Comparison of ENCODE assay signal across 12 cellular contexts in the genomic region with DNA sequence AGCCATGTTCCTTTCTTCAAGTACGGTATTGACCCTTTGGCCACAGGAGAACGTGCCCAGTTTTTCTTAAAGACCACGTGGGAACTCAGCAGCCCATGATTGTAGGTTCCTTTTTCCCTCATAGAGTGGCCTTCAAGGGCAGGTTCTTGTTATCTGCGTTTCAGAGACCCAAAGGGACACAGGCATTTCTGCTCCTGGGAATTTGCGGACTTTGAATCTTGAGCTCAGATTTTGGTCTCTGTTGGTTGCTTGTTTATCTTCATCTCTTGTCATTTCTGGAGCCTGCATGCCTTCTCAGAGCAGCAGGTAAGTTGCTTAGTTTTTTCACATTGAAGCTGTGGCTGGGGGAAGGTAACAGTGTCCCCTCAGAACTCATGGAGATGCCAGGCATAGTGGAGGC. TPM values are rescaled to one million over a fixed set of nuclear protein-coding genes. Genes with fewer than 3 reads are reported as not detected.
DNase-seq lines count a peak whose midpoint lies in the region; ATAC-seq and TF ChIP-seq lines count a peak whose summit lies in the region.
"Had no signal": no experiment of that assay in that cellular context is flagged by ENCODE, and none has a peak within 500 bp of the region (broad histone marks: within the 10 kb centered on the region; RNA-seq: fewer than 3 reads in every experiment).

No MANE protein-coding gene starts in this region.

- H2AK5ac ChIP-seq in trophoblast cell (ENCODE audit: low read length), result no peak overlapping the region

- DNase-seq in CD8-positive, alpha-beta T cell, result no peak
- DNase-seq in MM.1S, result no peak
- DNase-seq in central memory CD8-positive, alpha-beta T cell (ENCODE audit: low spot score in 2 of 2), result no peak
- DNase-seq in trophoblast cell, result no peak
- DNase-seq in kidney glomerular epithelial cell (lab: John Stamatoyannopoulos, UW), result no peak
- no peak for DNase-seq in A172 (ENCODE audit: low spot score)
- no peak for DNase-seq in central memory CD4-positive, alpha-beta T cell
- DNase-seq: activated effector memory CD4-positive, alpha-beta T cell treated with anti-CD3 and anti-CD28 coated beads, Interleukin-2, amount 50 U/mL, for 16 hours; kidney; NCI-H2227 treated with DMSO at 0.1 percent for 48 hours had no signal

- H3K79me2 ChIP-seq in MM.1S (ENCODE audit: low read length) (peaks cover 93% of the 10 kb centered on the region), trophoblast cell (ENCODE audit: control insufficient read depth, insufficient read depth, low read length, poor library complexity) (peaks cover 18% of the 10 kb centered on the region)

- no peak overlapping the region for H3K23ac ChIP-seq in trophoblast cell (ENCODE audit: low read length)

- peak overlapping the region; percentile 78 for H3K4ac ChIP-seq in trophoblast cell (ENCODE audit: low read depth, low read length)

- H4K91ac ChIP-seq in trophoblast cell (ENCODE audit: low read depth, low read length), result no peak overlapping the region

- H3F3A ChIP-seq in MM.1S (ENCODE audit: insufficient read depth, low read length), result peaks cover 14% of the 10 kb centered on the region

- H3K9me2 ChIP-seq in MM.1S (replicated peaks; ENCODE audit: insufficient read depth, low read length), result no peaks in the 10 kb centered on the region

- no peaks in the 10 kb centered on the region for H3K36me3 ChIP-seq in CD8-positive, alpha-beta T cell (ENCODE audit: insufficient read depth, low read length)
- H3K36me3 ChIP-seq in MM.1S (replicated peaks; ENCODE audit: insufficient read depth, low read length), result no peaks in the 10 kb centered on the region
- H3K36me3 ChIP-seq in trophoblast cell (ENCODE audit: control insufficient read depth in 1 of 2, insufficient read depth in 2 of 2, low read length in 2 of 2), result peaks cover 8% of the 10 kb centered on the region in 2 experiments

- POLR2A ChIA-PET in CD8-positive, alpha-beta T cell (lab: Charles Lee), result no interaction called here

- peak overlapping the region; percentile 6 for H3K27ac ChIP-seq in CD8-positive, alpha-beta T cell (ENCODE audit: low read depth, low read length)
- H3K27ac ChIP-seq in MM.1S (ENCODE audit: low read length) (peak overlapping the region; percentile 41; the same call in 1 of the 2 replicates), trophoblast cell (ENCODE audit: low read depth, low read length) (no peak overlapping the region)

- H4K12ac ChIP-seq in trophoblast cell (ENCODE audit: low read depth, low read length), result no peak overlapping the region

- intact Hi-C loops in CD8-positive, alpha-beta T cell (cut with DNase I, micrococcal nuclease), result no loop called here

- no peaks in the 10 kb centered on the region for H4K20me1 ChIP-seq in MM.1S (ENCODE audit: insufficient read depth, low read length)

- H3K4me2 ChIP-seq in MM.1S (ENCODE audit: low read depth, low read length) (peak overlapping the region; percentile 75), trophoblast cell (ENCODE audit: low read length) (peak overlapping the region; percentile 3)

- no peak overlapping the region for H2AFZ ChIP-seq in MM.1S (ENCODE audit: low read length)
- H2AFZ ChIP-seq in trophoblast cell (ENCODE audit: insufficient read depth, low read length, poor library complexity), result no peak overlapping the region

- H3K4me3 Mint-ChIP-seq in CD8-positive, alpha-beta T cell, result peak overlapping the region; percentile 62
- H3K4me3 Mint-ChIP-seq in central memory CD8-positive, alpha-beta T cell, result peak overlapping the region; percentile 61

- CTCF ChIA-PET in CD8-positive, alpha-beta T cell (lab: Charles Lee), result interaction anchor here (0.7 to 1.3 kb wide), 4 partner anchors 13 to 55 kb away, joined by 3 to 5 read pairs (median 4); no protein-coding TSS in a partner anchor

- no peak overlapping the region for H3K18ac ChIP-seq in trophoblast cell (ENCODE audit: low read length)

- H3K4me1 ChIP-seq in CD8-positive, alpha-beta T cell (ENCODE audit: insufficient read depth, low read length), result peaks cover 50% of the 10 kb centered on the region
- H3K4me1 ChIP-seq in MM.1S (ENCODE audit: low read length), result peaks cover 18% of the 10 kb centered on the region
- peaks cover 18 to 26% of the 10 kb centered on the region in 2 experiments for H3K4me1 ChIP-seq in trophoblast cell (ENCODE audit: control insufficient read depth in 1 of 2, insufficient read depth in 2 of 2, low read length in 2 of 2)

- no peaks in the 10 kb centered on the region for H3K27me3 Mint-ChIP-seq in CD8-positive, alpha-beta T cell (ENCODE audit: low read depth)
- no peaks in the 10 kb centered on the region for H3K27me3 Mint-ChIP-seq in central memory CD8-positive, alpha-beta T cell

- WGBS in trophoblast cell (ENCODE audit: extremely low coverage, insufficient coverage, insufficient read length), result no CpG with 5 or more reads among the region's 5 CpGs

- ATAC-seq in CD8-positive, alpha-beta T cell, result peak; percentile 31
- no peak for ATAC-seq in central memory CD8-positive, alpha-beta T cell (replicated peaks; ENCODE audit: extremely low read depth, poor library complexity, severe bottlenecking)
- no peak for ATAC-seq in HG02885 (IDR thresholded peaks at IDR 0.05; ENCODE audit: poor library complexity, unreplicated experiment)
- ATAC-seq: HCT116 had no signal

- H3K4me3 ChIP-seq in CD8-positive, alpha-beta T cell (ENCODE audit: low read depth, low read length), result no peak overlapping the region
- H3K4me3 ChIP-seq in MM.1S (ENCODE audit: low read length) (peak overlapping the region; percentile 38), trophoblast cell (ENCODE audit: low read depth, low read length) (no peak overlapping the region)

- H2BK120ac ChIP-seq in trophoblast cell (ENCODE audit: insufficient read depth, low read length, poor library complexity), result no peak overlapping the region

- H3K79me1 ChIP-seq in trophoblast cell (ENCODE audit: low read length), result peaks cover 8% of the 10 kb centered on the region

- H2BK5ac ChIP-seq in trophoblast cell (ENCODE audit: low read depth, low read length, poor library complexity), result no peak overlapping the region

- peaks cover 59% of the 10 kb centered on the region for H3K36me3 Mint-ChIP-seq in CD8-positive, alpha-beta T cell
- peaks cover 22% of the 10 kb centered on the region for H3K36me3 Mint-ChIP-seq in central memory CD8-positive, alpha-beta T cell (ENCODE audit: insufficient read depth)

- no peak overlapping the region for H4K8ac ChIP-seq in trophoblast cell (ENCODE audit: low read depth, low read length)

- no peaks in the 10 kb centered on the region for H3K9me3 ChIP-seq in CD8-positive, alpha-beta T cell (ENCODE audit: low read length)
- H3K9me3 ChIP-seq in MM.1S (replicated peaks; ENCODE audit: insufficient read depth, low read length), result no peaks in the 10 kb centered on the region
- H3K9me3 ChIP-seq in trophoblast cell (ENCODE audit: insufficient read depth, low read depth, low read length), result peaks cover 1% of the 10 kb centered on the region

- no peak overlapping the region for H3K14ac ChIP-seq in trophoblast cell (ENCODE audit: low read length)

- H3K9ac ChIP-seq in MM.1S (ENCODE audit: low read length), result peak overlapping the region; percentile 20; the same call in 1 of the 2 replicates
- no peak overlapping the region for H3K9ac ChIP-seq in trophoblast cell (ENCODE audit: low read length)

- peaks cover 70% of the 10 kb centered on the region for H3K4me1 Mint-ChIP-seq in CD8-positive, alpha-beta T cell (ENCODE audit: low read depth)
- H3K4me1 Mint-ChIP-seq in central memory CD8-positive, alpha-beta T cell, result peaks cover 60% of the 10 kb centered on the region

- H3K27ac Mint-ChIP-seq in CD8-positive, alpha-beta T cell, result peak overlapping the region; percentile 86
- peak overlapping the region; percentile 92 for H3K27ac Mint-ChIP-seq in central memory CD8-positive, alpha-beta T cell (ENCODE audit: low read depth)

- H2BK12ac ChIP-seq in trophoblast cell (ENCODE audit: low read length), result no peak overlapping the region

- H3K27me3 ChIP-seq in CD8-positive, alpha-beta T cell (ENCODE audit: insufficient read depth, low read length), result no peaks in the 10 kb centered on the region
- no peaks in the 10 kb centered on the region for H3K27me3 ChIP-seq in MM.1S (replicated peaks; ENCODE audit: insufficient read depth, low read length)
- no peaks in the 10 kb centered on the region for H3K27me3 ChIP-seq in trophoblast cell (ENCODE audit: insufficient read depth, low read length)

- TF ChIP-seq CTCF in CD8-positive, alpha-beta T cell (IDR thresholded peaks at IDR 0.05), result no peak
- no peak for TF ChIP-seq CTCF in MM.1S (IDR thresholded peaks at IDR 0.05; ENCODE audit: low read length)

- H3K9me3 Mint-ChIP-seq in CD8-positive, alpha-beta T cell, result no peaks in the 10 kb centered on the region
- H3K9me3 Mint-ChIP-seq in central memory CD8-positive, alpha-beta T cell, result no peaks in the 10 kb centered on the region

RNA-seq across cellular contexts. Expression of a gene that starts 12.0 kb away (rescaled TPM):
- 10 to 100 TPM; 16.9 to 19.1 TPM for total RNA-seq in CD8-positive, alpha-beta T cell
- polyA plus RNA-seq in trophoblast cell (2013), result 67.3 and 70.2 TPM in 2 replicates
- 14.8 TPM in 2 replicates for total RNA-seq in A172 (2014; rRNA removed; shearing (Covaris generic))

RNA-seq across cellular contexts. Expression of a gene that starts 37.7 kb away (rescaled TPM):
- total RNA-seq in CD8-positive, alpha-beta T cell, result 1 to 10 TPM; 4.0 to 4.1 TPM
- 47.1 and 48.8 TPM in 2 replicates for polyA plus RNA-seq in trophoblast cell (2013)
- 23.0 and 40.1 TPM in 2 replicates for total RNA-seq in A172 (2014; rRNA removed; shearing (Covaris generic))
